1 cellular context compared by ENCODE assay signal in genomic region chr20:37291724-37292126, GRCh38.
TF ChIP-seq lines count a peak whose summit lies in the region.

No MANE protein-coding gene starts in this region.

TF ChIP-seq in GM12878, 131 proteins besides CTCF, POLR2A, EP300 and RAD21 (continued from another document and continues in another):
- TF ChIP-seq E2F8 (IDR thresholded peaks at IDR 0.05; ENCODE audit: low read depth, partially characterized antibody) (no peak), HSF1 (IDR thresholded peaks at IDR 0.05; ENCODE audit: low read depth, low read length) (no peak), ZNF274 (IDR thresholded peaks at IDR 0.05; ENCODE audit: insufficient read depth, insufficient read length) (no peak), POLR2AphosphoS2 (IDR thresholded peaks at IDR 0.05; ENCODE audit: low read depth, low read length) (no peak), ZNF24 (IDR thresholded peaks at IDR 0.05) (no peak), NBN (IDR thresholded peaks at IDR 0.05) (0 out of 2 replicates have a peak, but pooled peaks have one; percentile 64), SMAD1 (IDR thresholded peaks at IDR 0.05; ENCODE audit: low read depth, partially characterized antibody) (no peak), PML (IDR thresholded peaks at IDR 0.05; ENCODE audit: low read length) (peak; percentile 72), RELB (IDR thresholded peaks at IDR 0.05; ENCODE audit: low read depth) (peak; percentile 66; the same call in 1 of the 2 replicates), REST (IDR thresholded peaks at IDR 0.05; ENCODE audit: low read depth, low read length) (no peak), ASH2L (IDR thresholded peaks at IDR 0.05; ENCODE audit: borderline replicate concordance, low read depth) (no peak), ZZZ3 (IDR thresholded peaks at IDR 0.05; ENCODE audit: control insufficient read depth, insufficient read length, low read depth) (no peak), YBX1 (IDR thresholded peaks at IDR 0.05) (no peak), IKZF1 (conservative IDR thresholded peaks at IDR 0.05) (peak; percentile 85), IRF4 (IDR thresholded peaks at IDR 0.05; ENCODE audit: low read depth, low read length) (peak; percentile 97), BCL11A (IDR thresholded peaks at IDR 0.05; ENCODE audit: low read depth, low read length) (peak; percentile 94), ZBTB40 (IDR thresholded peaks at IDR 0.05; ENCODE audit: borderline replicate concordance) (no peak), SUPT20H (IDR thresholded peaks at IDR 0.05; ENCODE audit: borderline replicate concordance, control insufficient read depth, low read depth, low read length) (no peak), E2F4 (IDR thresholded peaks at IDR 0.05; ENCODE audit: low read depth, low read length) (no peak), CBX3 (IDR thresholded peaks at IDR 0.05; ENCODE audit: borderline replicate concordance, low read depth) (no peak), SIN3A (IDR thresholded peaks at IDR 0.05; ENCODE audit: low read depth, low read length) (no peak), USF1 (IDR thresholded peaks at IDR 0.05; ENCODE audit: borderline replicate concordance, extremely low read length, insufficient read depth, low read depth, low read length) (no peak), SUZ12 (IDR thresholded peaks at IDR 0.05; ENCODE audit: unreplicated experiment) (no peak), PBX3 (IDR thresholded peaks at IDR 0.05; ENCODE audit: insufficient replicate concordance, low read depth, low read length) (no peak), EED (IDR thresholded peaks at IDR 0.05; ENCODE audit: low read depth) (peak; percentile 83; the same call in 1 of the 2 replicates), CHD1 (IDR thresholded peaks at IDR 0.05; ENCODE audit: low read depth, low read length) (no peak), MXI1 (IDR thresholded peaks at IDR 0.05; ENCODE audit: low read depth, low read length) (no peak), FOXK2 (IDR thresholded peaks at IDR 0.05) (peak; percentile 72), RUNX3 (IDR thresholded peaks at IDR 0.05; ENCODE audit: low read length) (peak; percentile 97), DPF2 (IDR thresholded peaks at IDR 0.05) (peak; percentile 87), HDGF (IDR thresholded peaks at IDR 0.05) (no peak), ZBED1 (IDR thresholded peaks at IDR 0.05; ENCODE audit: borderline replicate concordance) (peak; percentile 94; the same call in 1 of the 2 replicates), HDAC2 (IDR thresholded peaks at IDR 0.05) (no peak), IKZF2 (IDR thresholded peaks at IDR 0.05) (peak; percentile 78 to 87), LARP7 (IDR thresholded peaks at IDR 0.05) (no peak), BMI1 (IDR thresholded peaks at IDR 0.05; ENCODE audit: borderline replicate concordance) (peak; percentile 62; the same call in 1 of the 2 replicates), ZSCAN29 (IDR thresholded peaks at IDR 0.05) (no peak), ETV6 (conservative IDR thresholded peaks at IDR 0.05 in 1 of 2, IDR thresholded peaks at IDR 0.05 in 1 of 2; ENCODE audit: borderline replicate concordance in 1 of 2, low read depth in 1 of 2) (peak in 1 of 2 experiments; percentile 83; a peak in 2 of 4 replicates), SREBF1 (IDR thresholded peaks at IDR 0.05; ENCODE audit: low read length) (no peak), KDM1A (IDR thresholded peaks at IDR 0.05; ENCODE audit: borderline replicate concordance) (no peak), WRNIP1 (IDR thresholded peaks at IDR 0.05; ENCODE audit: borderline replicate concordance, low read depth, low read length) (no peak), CREB1 (IDR thresholded peaks at IDR 0.05; ENCODE audit: low read depth) (peak; percentile 61), NR2C1 (IDR thresholded peaks at IDR 0.05) (no peak), HCFC1 (IDR thresholded peaks at IDR 0.05; ENCODE audit: low read length) (no peak), EGR1 (IDR thresholded peaks at IDR 0.05; ENCODE audit: borderline replicate concordance in 1 of 2, low read depth in 2 of 2, low read length in 2 of 2) (no peak), CHD4 (IDR thresholded peaks at IDR 0.05) (no peak), NR2C2 (IDR thresholded peaks at IDR 0.05; ENCODE audit: borderline replicate concordance, control insufficient read depth, insufficient read length, low read depth) (no peak), RB1 (IDR thresholded peaks at IDR 0.05; ENCODE audit: borderline replicate concordance) (no peak), ELK1 (IDR thresholded peaks at IDR 0.05; ENCODE audit: low read depth, low read length) (no peak), CBFB (IDR thresholded peaks at IDR 0.05; ENCODE audit: low read depth) (peak; percentile 92), ZNF384 (IDR thresholded peaks at IDR 0.05; ENCODE audit: borderline replicate concordance, low read depth, low read length) (no peak), ATF7 (IDR thresholded peaks at IDR 0.05; ENCODE audit: low read depth) (peak; percentile 76)
